Comparison of ENCODE assay signal across 25 cellular contexts in the genomic region with DNA sequence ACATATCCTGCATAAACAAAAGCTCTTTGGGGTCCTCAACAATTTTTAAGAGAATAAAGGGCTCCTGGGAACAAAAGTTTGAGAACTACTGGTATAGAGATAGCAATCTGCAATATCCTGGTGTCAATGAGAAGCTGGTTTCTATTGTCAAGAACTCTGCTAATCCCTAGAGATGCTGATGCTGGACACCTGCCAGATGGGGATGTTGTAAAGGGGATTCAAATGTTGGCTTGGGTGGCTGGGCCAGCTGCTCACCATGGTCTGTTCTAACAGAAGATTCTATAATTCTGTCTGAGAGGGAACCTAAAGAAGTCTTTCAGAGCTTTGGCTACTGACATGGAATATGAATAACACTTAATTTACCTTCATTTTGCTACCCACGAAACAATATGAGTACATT.
DNase-seq lines count a peak whose midpoint lies in the region; ATAC-seq and TF ChIP-seq lines count a peak whose summit lies in the region.
"Had no signal": no experiment of that assay in that cellular context is flagged by ENCODE, and none has a peak within 500 bp of the region (broad histone marks: within the 10 kb centered on the region; RNA-seq: fewer than 3 reads in every experiment).

No MANE protein-coding gene starts in this region.

- H3K27ac ChIP-seq in thyroid gland (no peak overlapping the region), esophagus muscularis mucosa (replicated peaks in 1 of 4) (no peak overlapping the region)
- H3K27ac ChIP-seq in CD8-positive, alpha-beta memory T cell (ENCODE audit: low read depth, low read length), result no peak overlapping the region
- H3K27ac ChIP-seq: sigmoid colon, SK-N-MC, VCaP had no signal

- no peaks in the 10 kb centered on the region for H3K27me3 ChIP-seq in thyroid gland
- H3K27me3 ChIP-seq in esophagus muscularis mucosa, result no peaks in the 10 kb centered on the region
- H3K27me3 ChIP-seq in CD8-positive, alpha-beta memory T cell (ENCODE audit: insufficient read depth, low read length, poor library complexity, severe bottlenecking), result no peaks in the 10 kb centered on the region
- H3K27me3 ChIP-seq: sigmoid colon had no signal

- DNase-seq in NCI-H748 (lab: John Stamatoyannopoulos, UW; ENCODE audit: unreplicated experiment), result peak; percentile 70
- DNase-seq in NCI-H748 treated with DMSO at 0.1 percent for 48 hours (lab: John Stamatoyannopoulos, UW), result no peak
- DNase-seq in NCI-H1092 treated with DMSO at 0.1 percent for 48 hours (lab: John Stamatoyannopoulos, UW), result peak; percentile 72
- DNase-seq in NCI-H524 (lab: John Stamatoyannopoulos, UW), result peak; percentile 98 to 99
- no peak for DNase-seq in thyroid gland
- DNase-seq in esophagus muscularis mucosa (ENCODE audit: extremely low spot score), result no peak
- DNase-seq in CD8-positive, alpha-beta memory T cell, result no peak
- DNase-seq: activated CD4-positive, alpha-beta T cell treated with anti-CD3 and anti-CD28 coated beads, Interleukin-2, amount 10 ng/mL, durations not matched to agents 7 days and 5 days; activated CD8-positive, alpha-beta memory T cell treated with anti-CD3 and anti-CD28 coated beads, Interleukin-2, amount 10 ng/mL, durations not matched to agents 7 days and 5 days; activated naive CD4-positive, alpha-beta T cell treated with anti-CD3 and anti-CD28 coated beads, Interleukin-2, amount 50 U/mL, for 16 hours; aorta; caudate nucleus; EL; head of caudate nucleus; IMR-90; NK-92 treated with Interleukin-12 subunit alpha and Interleukin-12 subunit beta, amount 100 ng/mL, for 24 hours; sigmoid colon; stimulated activated CD8-positive, alpha-beta memory T cell treated with anti-CD3 and anti-CD28 coated beads, Interleukin-4, amount 100 ng/mL, for 48 hours had no signal

- H3K4me3 ChIP-seq in thyroid gland (replicated peaks in 1 of 3) (no peak overlapping the region), esophagus muscularis mucosa (no peak overlapping the region)
- no peak overlapping the region for H3K4me3 ChIP-seq in CD8-positive, alpha-beta memory T cell (ENCODE audit: low read length)
- H3K4me3 ChIP-seq: GM23338, sigmoid colon, SK-N-MC had no signal

- POLR2A ChIA-PET in CD8-positive, alpha-beta memory T cell (lab: Charles Lee), result no interaction called here

- no peak for TF ChIP-seq EP300 in esophagus muscularis mucosa (IDR thresholded peaks at IDR 0.05)

- no peaks in the 10 kb centered on the region for H3K9me3 Mint-ChIP-seq in CD8-positive, alpha-beta memory T cell
- H3K9me3 Mint-ChIP-seq: activated CD4-positive, alpha-beta T cell treated with anti-CD3 and anti-CD28 coated beads, Interleukin-2, amount 10 ng/mL, durations not matched to agents 7 days and 5 days; CD14-positive monocyte; GM23338; type B pancreatic cell had no signal

- TF ChIP-seq POLR2A in thyroid gland (IDR thresholded peaks at IDR 0.05) (no peak), esophagus muscularis mucosa (IDR thresholded peaks at IDR 0.05; ENCODE audit: low read depth) (no peak)

- no peak for TF ChIP-seq CTCF in thyroid gland (IDR thresholded peaks at IDR 0.05)
- no peak for TF ChIP-seq CTCF in esophagus muscularis mucosa (IDR thresholded peaks at IDR 0.05)

- H3K4me1 ChIP-seq in thyroid gland, result no peaks in the 10 kb centered on the region
- H3K4me1 ChIP-seq in esophagus muscularis mucosa, result peaks cover 0 to 15% (median 13%) of the 10 kb centered on the region in 4 donors
- no peaks in the 10 kb centered on the region for H3K4me1 ChIP-seq in CD8-positive, alpha-beta memory T cell (ENCODE audit: insufficient read depth, low read length)

- 97 to 98% methylated on average over 1 of the region's 1 CpG for WGBS in thyroid gland, 2 donors
- 29% methylated on average over 1 of the region's 1 CpG for WGBS in esophagus muscularis mucosa

- H3K27ac Mint-ChIP-seq in CD8-positive, alpha-beta memory T cell, result no peak overlapping the region
- H3K27ac Mint-ChIP-seq: activated CD4-positive, alpha-beta T cell treated with anti-CD3 and anti-CD28 coated beads, Interleukin-2, amount 10 ng/mL, durations not matched to agents 7 days and 5 days; activated CD8-positive, alpha-beta memory T cell treated with anti-CD3 and anti-CD28 coated beads, Interleukin-2, amount 10 ng/mL, durations not matched to agents 7 days and 5 days; GM23338; progenitor cell of endocrine pancreas; type B pancreatic cell had no signal

- no peaks in the 10 kb centered on the region for H3K36me3 Mint-ChIP-seq in CD8-positive, alpha-beta memory T cell
- H3K36me3 Mint-ChIP-seq: activated CD8-positive, alpha-beta memory T cell treated with anti-CD3 and anti-CD28 coated beads, Interleukin-2, amount 10 ng/mL, durations not matched to agents 7 days and 5 days; CD14-positive monocyte; type B pancreatic cell had no signal

- H3K36me3 ChIP-seq in thyroid gland, result no peaks in the 10 kb centered on the region
- no peaks in the 10 kb centered on the region for H3K36me3 ChIP-seq in esophagus muscularis mucosa
- H3K36me3 ChIP-seq in CD8-positive, alpha-beta memory T cell (ENCODE audit: insufficient read depth, low read length), result no peaks in the 10 kb centered on the region
- H3K36me3 ChIP-seq: sigmoid colon had no signal

- H3K9me3 ChIP-seq in thyroid gland (no peaks in the 10 kb centered on the region), esophagus muscularis mucosa (no peaks in the 10 kb centered on the region)
- H3K9me3 ChIP-seq in CD8-positive, alpha-beta memory T cell (ENCODE audit: low read length), result no peaks in the 10 kb centered on the region
- H3K9me3 ChIP-seq: sigmoid colon had no signal

- H3K27me3 Mint-ChIP-seq in CD8-positive, alpha-beta memory T cell, result no peaks in the 10 kb centered on the region
- H3K27me3 Mint-ChIP-seq: activated CD4-positive, alpha-beta T cell treated with anti-CD3 and anti-CD28 coated beads, Interleukin-2, amount 10 ng/mL, durations not matched to agents 7 days and 5 days; activated CD8-positive, alpha-beta memory T cell treated with anti-CD3 and anti-CD28 coated beads, Interleukin-2, amount 10 ng/mL, durations not matched to agents 7 days and 5 days; progenitor cell of endocrine pancreas; type B pancreatic cell had no signal

- no peak for ATAC-seq in HG03521 (IDR thresholded peaks at IDR 0.05; ENCODE audit: unreplicated experiment)
- ATAC-seq: activated CD8-positive, alpha-beta memory T cell treated with anti-CD3 and anti-CD28 coated beads, Interleukin-2, amount 10 ng/mL, durations not matched to agents 7 days and 5 days; GM23338 had no signal

- CTCF ChIA-PET in CD8-positive, alpha-beta memory T cell (lab: Charles Lee), result interaction anchor here (1.1 kb wide), 1 partner anchor 8 kb away, joined by 3 read pairs; no protein-coding TSS in a partner anchor

- peaks cover 0 to 3% (median 0%) of the 10 kb centered on the region in 3 donors for H3K4me1 Mint-ChIP-seq in CD8-positive, alpha-beta memory T cell
- H3K4me1 Mint-ChIP-seq: activated CD4-positive, alpha-beta T cell treated with anti-CD3 and anti-CD28 coated beads, Interleukin-2, amount 10 ng/mL, durations not matched to agents 7 days and 5 days; activated CD8-positive, alpha-beta memory T cell treated with anti-CD3 and anti-CD28 coated beads, Interleukin-2, amount 10 ng/mL, durations not matched to agents 7 days and 5 days; CD14-positive monocyte; GM23338 had no signal

- intact Hi-C loops in thyroid gland (cut with DNase I) (no loop called here), esophagus muscularis mucosa (cut with DNase I) (no loop called here)

- H3K4me3 Mint-ChIP-seq in CD8-positive, alpha-beta memory T cell, result no peak overlapping the region
- H3K4me3 Mint-ChIP-seq: activated CD4-positive, alpha-beta T cell treated with anti-CD3 and anti-CD28 coated beads, Interleukin-2, amount 10 ng/mL, durations not matched to agents 7 days and 5 days; activated CD8-positive, alpha-beta memory T cell treated with anti-CD3 and anti-CD28 coated beads, Interleukin-2, amount 10 ng/mL, durations not matched to agents 7 days and 5 days; CD14-positive monocyte; GM23338; type B pancreatic cell had no signal

Comparison
In these comparisons a context has a peak if more than half of its experiments do, and no peak if none do; other contexts are left out.
1. DNase-seq: peak in NCI-H748 (single experiment), NCI-H1092 treated with DMSO at 0.1 percent for 48 hours (single experiment) and NCI-H524 (2 of 2); none in NCI-H748 treated with DMSO at 0.1 percent for 48 hours (single experiment), thyroid gland (0 of 2), esophagus muscularis mucosa (single experiment) and CD8-positive, alpha-beta memory T cell (0 of 5).